ENCODE assay signal across 1 cellular context in the genomic region with DNA sequence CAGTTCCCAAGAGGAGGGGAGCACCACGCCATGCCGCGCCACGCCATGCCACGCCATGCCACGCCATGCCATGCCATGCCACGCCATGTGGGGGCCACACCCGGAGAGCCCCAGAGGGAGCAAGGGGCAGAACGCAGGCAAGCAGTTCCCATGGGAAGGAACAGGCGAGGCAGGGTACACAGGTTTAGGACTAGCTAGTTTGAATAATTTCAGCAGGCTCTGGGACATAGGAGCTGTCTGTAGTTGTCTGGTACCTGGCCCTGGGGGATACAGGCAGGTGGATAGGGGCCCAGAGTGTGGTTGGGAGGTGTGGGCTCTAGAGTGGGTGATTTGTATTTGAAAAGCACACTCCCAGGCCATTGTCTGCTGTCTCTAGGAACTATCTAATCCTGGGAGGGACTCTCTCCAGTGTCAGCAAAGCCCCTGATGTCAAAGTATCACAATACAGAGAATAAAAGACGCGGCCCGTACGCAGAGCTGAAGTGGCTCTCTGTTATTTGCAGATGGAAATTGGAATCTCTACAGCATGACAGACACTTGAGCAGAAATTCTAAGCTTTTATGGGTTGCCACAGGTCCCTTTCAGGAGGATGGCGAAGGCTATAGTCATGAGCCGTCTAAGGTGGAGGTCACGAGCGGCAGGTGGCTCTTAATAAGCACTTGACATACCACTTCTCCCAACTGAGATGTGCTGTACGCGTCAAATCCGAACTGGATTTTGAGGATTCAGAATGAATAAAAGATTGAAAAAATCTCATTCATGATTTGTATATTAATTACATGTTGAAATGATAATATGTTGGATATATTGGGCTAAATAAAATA.
TF ChIP-seq lines count a peak whose summit lies in the region.

No MANE protein-coding gene starts in this region.

TF ChIP-seq in HepG2, 621 proteins besides CTCF, POLR2A, EP300 and RAD21 (continued from another document):
- TF ChIP-seq, protein P1, sequence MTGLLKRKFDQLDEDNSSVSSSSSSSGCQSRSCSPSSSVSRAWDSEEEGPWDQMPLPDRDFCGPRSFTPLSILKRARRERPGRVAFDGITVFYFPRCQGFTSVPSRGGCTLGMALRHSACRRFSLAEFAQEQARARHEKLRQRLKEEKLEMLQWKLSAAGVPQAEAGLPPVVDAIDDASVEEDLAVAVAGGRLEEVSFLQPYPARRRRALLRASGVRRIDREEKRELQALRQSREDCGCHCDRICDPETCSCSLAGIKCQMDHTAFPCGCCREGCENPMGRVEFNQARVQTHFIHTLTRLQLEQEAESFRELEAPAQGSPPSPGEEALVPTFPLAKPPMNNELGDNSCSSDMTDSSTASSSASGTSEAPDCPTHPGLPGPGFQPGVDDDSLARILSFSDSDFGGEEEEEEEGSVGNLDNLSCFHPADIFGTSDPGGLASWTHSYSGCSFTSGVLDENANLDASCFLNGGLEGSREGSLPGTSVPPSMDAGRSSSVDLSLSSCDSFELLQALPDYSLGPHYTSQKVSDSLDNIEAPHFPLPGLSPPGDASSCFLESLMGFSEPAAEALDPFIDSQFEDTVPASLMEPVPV (CRISPR knock-in tag; IDR thresholded peaks at IDR 0.05), result no peak
- TF ChIP-seq DMAP1 (CRISPR knock-in tag; IDR thresholded peaks at IDR 0.05) (no peak), ZNF335 (CRISPR knock-in tag; IDR thresholded peaks at IDR 0.05) (no peak), XBP1 (CRISPR knock-in tag; IDR thresholded peaks at IDR 0.05) (no peak), ZNF136 (CRISPR knock-in tag; IDR thresholded peaks at IDR 0.05; ENCODE audit: low read depth) (no peak), ZFY (CRISPR knock-in tag; IDR thresholded peaks at IDR 0.05) (no peak), AKAP8 (CRISPR knock-in tag; IDR thresholded peaks at IDR 0.05) (no peak), GABPB1 (CRISPR knock-in tag; IDR thresholded peaks at IDR 0.05) (no peak), ZNF737 (CRISPR knock-in tag; IDR thresholded peaks at IDR 0.05; ENCODE audit: borderline replicate concordance) (no peak), REXO4 (CRISPR knock-in tag; IDR thresholded peaks at IDR 0.05; ENCODE audit: borderline replicate concordance) (no peak), KMT2A (CRISPR knock-in tag; IDR thresholded peaks at IDR 0.05) (no peak), HMG20B (CRISPR knock-in tag; conservative IDR thresholded peaks at IDR 0.05) (no peak)
- TF ChIP-seq, protein P2, sequence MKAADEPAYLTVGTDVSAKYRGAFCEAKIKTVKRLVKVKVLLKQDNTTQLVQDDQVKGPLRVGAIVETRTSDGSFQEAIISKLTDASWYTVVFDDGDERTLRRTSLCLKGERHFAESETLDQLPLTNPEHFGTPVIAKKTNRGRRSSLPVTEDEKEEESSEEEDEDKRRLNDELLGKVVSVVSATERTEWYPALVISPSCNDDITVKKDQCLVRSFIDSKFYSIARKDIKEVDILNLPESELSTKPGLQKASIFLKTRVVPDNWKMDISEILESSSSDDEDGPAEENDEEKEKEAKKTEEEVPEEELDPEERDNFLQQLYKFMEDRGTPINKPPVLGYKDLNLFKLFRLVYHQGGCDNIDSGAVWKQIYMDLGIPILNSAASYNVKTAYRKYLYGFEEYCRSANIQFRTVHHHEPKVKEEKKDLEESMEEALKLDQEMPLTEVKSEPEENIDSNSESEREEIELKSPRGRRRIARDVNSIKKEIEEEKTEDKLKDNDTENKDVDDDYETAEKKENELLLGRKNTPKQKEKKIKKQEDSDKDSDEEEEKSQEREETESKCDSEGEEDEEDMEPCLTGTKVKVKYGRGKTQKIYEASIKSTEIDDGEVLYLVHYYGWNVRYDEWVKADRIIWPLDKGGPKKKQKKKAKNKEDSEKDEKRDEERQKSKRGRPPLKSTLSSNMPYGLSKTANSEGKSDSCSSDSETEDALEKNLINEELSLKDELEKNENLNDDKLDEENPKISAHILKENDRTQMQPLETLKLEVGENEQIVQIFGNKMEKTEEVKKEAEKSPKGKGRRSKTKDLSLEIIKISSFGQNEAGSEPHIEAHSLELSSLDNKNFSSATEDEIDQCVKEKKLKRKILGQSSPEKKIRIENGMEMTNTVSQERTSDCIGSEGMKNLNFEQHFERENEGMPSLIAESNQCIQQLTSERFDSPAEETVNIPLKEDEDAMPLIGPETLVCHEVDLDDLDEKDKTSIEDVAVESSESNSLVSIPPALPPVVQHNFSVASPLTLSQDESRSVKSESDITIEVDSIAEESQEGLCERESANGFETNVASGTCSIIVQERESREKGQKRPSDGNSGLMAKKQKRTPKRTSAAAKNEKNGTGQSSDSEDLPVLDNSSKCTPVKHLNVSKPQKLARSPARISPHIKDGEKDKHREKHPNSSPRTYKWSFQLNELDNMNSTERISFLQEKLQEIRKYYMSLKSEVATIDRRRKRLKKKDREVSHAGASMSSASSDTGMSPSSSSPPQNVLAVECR (CRISPR knock-in tag; IDR thresholded peaks at IDR 0.05; ENCODE audit: borderline replicate concordance), result no peak
